In the genomic region with DNA sequence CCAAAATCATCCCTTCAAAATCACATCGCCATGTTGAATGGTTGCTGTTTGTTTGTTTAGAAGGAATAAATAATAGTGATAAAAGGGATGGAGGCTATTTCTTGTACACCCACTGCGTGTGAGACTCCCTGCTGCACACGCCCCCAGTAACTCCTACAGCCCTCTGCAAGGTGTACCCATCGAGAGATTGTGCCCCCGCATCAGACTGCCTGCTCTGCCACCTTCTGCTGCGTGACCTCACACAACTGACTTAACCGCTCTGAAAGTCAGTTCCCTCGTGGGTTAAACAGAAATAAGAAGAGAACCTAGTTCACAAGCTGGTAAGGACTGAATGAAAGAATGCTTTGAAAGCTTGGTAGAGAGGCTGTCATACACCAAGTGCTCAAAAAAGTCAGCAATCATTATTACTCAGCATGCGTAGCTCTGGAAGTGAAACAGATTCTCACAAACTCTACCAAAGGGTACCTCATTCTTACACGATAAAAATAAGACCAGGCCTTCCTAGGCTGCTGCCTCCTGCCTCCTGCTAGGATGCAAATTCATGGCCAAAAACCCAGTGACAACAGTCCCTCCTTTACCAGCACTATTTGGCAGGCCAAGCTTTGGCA, we compare ENCODE assay signal across 8 cellular contexts.
DNase-seq lines count a peak whose midpoint lies in the region; ATAC-seq and TF ChIP-seq lines count a peak whose summit lies in the region.

No MANE protein-coding gene starts in this region.

- no peaks in the 10 kb centered on the region for H3K36me3 ChIP-seq in neutrophil

- peaks cover 10% of the 10 kb centered on the region for H3K9me3 Mint-ChIP-seq in WTC11

- H3K27me3 ChIP-seq in neutrophil = no peaks in the 10 kb centered on the region

- no peak overlapping the region for H3K27ac Mint-ChIP-seq in WTC11

- no peak overlapping the region for H3K4me3 ChIP-seq in neutrophil (ENCODE audit: low read depth in 1 of 2, low read length in 1 of 2)

- no peaks in the 10 kb centered on the region for H3K9me3 ChIP-seq in neutrophil

- H3K27me3 Mint-ChIP-seq in WTC11 (ENCODE audit: low read depth) = no peaks in the 10 kb centered on the region

- H3K4me1 ChIP-seq in neutrophil (ENCODE audit: control insufficient read depth in 1 of 2, insufficient read depth in 1 of 2, low read depth in 1 of 2, low read length in 1 of 2) = peaks cover 8 to 12% of the 10 kb centered on the region in 2 experiments

- TF ChIP-seq CTCF in WTC11 (IDR thresholded peaks at IDR 0.05) (no peak), neutrophil (IDR thresholded peaks at IDR 0.05) (no peak)

- H3K4me3 Mint-ChIP-seq in WTC11 = no peak overlapping the region

- H3K36me3 Mint-ChIP-seq in WTC11 = no peaks in the 10 kb centered on the region

- POLR2A ChIA-PET in WTC11 (lab: Charles Lee) = interaction anchor here (0.6 kb wide), 2 partner anchors 117 to 164 kb away, joined by 3 read pairs; no protein-coding TSS in a partner anchor

- DNase-seq in WTC11 (ENCODE audit: low spot score) = no peak
- DNase-seq in NOMO-1 treated with dmso at 0.1 percent for 144 hours (lab: John Stamatoyannopoulos, UW; ENCODE audit: unreplicated experiment) = no peak
- no peak for DNase-seq in amniotic stem cell (lab: John Stamatoyannopoulos, UW)
- no peak for DNase-seq in activated CD8-positive, alpha-beta memory T cell treated with anti-CD3 and anti-CD28 coated beads for 24 hours
- no peak for DNase-seq in stimulated activated CD4-positive, alpha-beta T cell treated with anti-CD3 and anti-CD28 coated beads, Interleukin-4, amount 100 ng/mL, for 1 hour

- ATAC-seq in GM18868 (IDR thresholded peaks at IDR 0.05; ENCODE audit: unreplicated experiment) (peak; percentile 80), HG02840 (IDR thresholded peaks at IDR 0.05; ENCODE audit: low FRiP score, unreplicated experiment) (peak; percentile 54), WTC11 (peak; percentile 53)

- peak overlapping the region; percentile 21 for H3K27ac ChIP-seq in neutrophil

- CTCF ChIA-PET in WTC11 (lab: Charles Lee) = interaction anchor here (0.6 to 1.0 kb wide), 2 partner anchors 106 to 178 kb away, joined by 3 read pairs; no protein-coding TSS in a partner anchor

- peaks cover 38% of the 10 kb centered on the region for H3K4me1 Mint-ChIP-seq in WTC11

TF ChIP-seq in WTC11, 78 proteins besides CTCF, POLR2A, EP300 and RAD21:
- TF ChIP-seq, protein P1, sequence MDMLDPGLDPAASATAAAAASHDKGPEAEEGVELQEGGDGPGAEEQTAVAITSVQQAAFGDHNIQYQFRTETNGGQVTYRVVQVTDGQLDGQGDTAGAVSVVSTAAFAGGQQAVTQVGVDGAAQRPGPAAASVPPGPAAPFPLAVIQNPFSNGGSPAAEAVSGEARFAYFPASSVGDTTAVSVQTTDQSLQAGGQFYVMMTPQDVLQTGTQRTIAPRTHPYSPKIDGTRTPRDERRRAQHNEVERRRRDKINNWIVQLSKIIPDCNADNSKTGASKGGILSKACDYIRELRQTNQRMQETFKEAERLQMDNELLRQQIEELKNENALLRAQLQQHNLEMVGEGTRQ (CRISPR knock-in tag; IDR thresholded peaks at IDR 0.05) = no peak
- no peak for TF ChIP-seq HMGXB4 (CRISPR knock-in tag; IDR thresholded peaks at IDR 0.05)
- no peak for TF ChIP-seq CREB1 (CRISPR knock-in tag; IDR thresholded peaks at IDR 0.05)
